ENCODE assay signal across 24 cellular contexts in genomic region chr18:60905699-60906098, GRCh38.
"Had no signal": no experiment of that assay in that cellular context is flagged by ENCODE, and none has a peak within 500 bp of the region (broad histone marks: within the 10 kb centered on the region; RNA-seq: fewer than 3 reads in every experiment).

No MANE protein-coding gene starts in this region.

- H3K4me1 ChIP-seq: gastrocnemius medialis, sigmoid colon, transverse colon had no signal

- H3K27me3 Mint-ChIP-seq: activated naive CD4-positive, alpha-beta T cell treated with anti-CD3 and anti-CD28 coated beads, Interleukin-2, amount 50 U/mL, for 24 hours; stimulated activated naive B cell treated with anti-CD40 and anti-IgM and Interleukin-4, amounts not matched to agents 10 μg/mL and 1 μg/mL and 100 μg/mL, for 72 hours had no signal

- DNase-seq: activated CD4-positive, alpha-beta T cell treated with anti-CD3 and anti-CD28 coated beads for 1 hour; activated CD4-positive, alpha-beta T cell treated with anti-CD3 and anti-CD28 coated beads, Interleukin-2, amount 50 U/mL, for 1 hour; activated CD8-positive, alpha-beta T cell treated with anti-CD3 and anti-CD28 coated beads, Interleukin-2, amount 10 ng/mL, durations not matched to agents 7 days and 5 days; activated gamma-delta T cell; cerebellar nuclear complex; cortex of kidney; effector CD8-positive, alpha-beta T cell; gastrocnemius medialis; islet precursor cell; left cardiac atrium; mesendoderm; mucosa of descending colon; nephron progenitor cell; occipital lobe; sigmoid colon; stimulated activated CD4-positive, alpha-beta T cell treated with anti-CD3 and anti-CD28 coated beads, Interleukin-15, amount 100 ng/mL, for 24 hours; stimulated activated CD8-positive, alpha-beta memory T cell treated with anti-CD3 and anti-CD28 coated beads, Interleukin-4, amount 100 ng/mL, for 48 hours; stimulated activated naive B cell treated with anti-CD40 and anti-IgM and Interleukin-4, amounts not matched to agents 10 μg/mL and 1 μg/mL and 100 μg/mL, for 72 hours; T-helper 9 cell; transverse colon had no signal

- H3K9me3 ChIP-seq: ascending aorta, gastrocnemius medialis, mucosa of descending colon, sigmoid colon, transverse colon had no signal

- H3K36me3 ChIP-seq: ascending aorta, gastrocnemius medialis, sigmoid colon, transverse colon had no signal

- H3K4me3 ChIP-seq: ascending aorta, gastrocnemius medialis, mucosa of descending colon, sigmoid colon, smooth muscle cell, transverse colon had no signal

- H3K27me3 ChIP-seq: ascending aorta, gastrocnemius medialis, sigmoid colon, transverse colon had no signal

- H3K27ac Mint-ChIP-seq: activated CD8-positive, alpha-beta T cell treated with anti-CD3 and anti-CD28 coated beads, Interleukin-2, amount 10 ng/mL, durations not matched to agents 7 days and 5 days; activated naive CD4-positive, alpha-beta T cell treated with anti-CD3 and anti-CD28 coated beads, Interleukin-2, amount 50 U/mL, for 24 hours; activated T-helper 1 cell treated with anti-CD3 and anti-CD28 coated beads, Interleukin-12 subunit alpha, Interleukin-12 subunit beta, Interleukin-2, Interleukin-4 antibody, amounts not matched to agents 30 ng/mL and 10 ng/mL and 1 ng/mL, durations not matched to agents 14 hours and 24 hours and 36 hours; nephron progenitor cell; stimulated activated naive B cell treated with anti-CD40 and anti-IgM and Interleukin-4, amounts not matched to agents 10 μg/mL and 1 μg/mL and 100 μg/mL, for 72 hours had no signal

- H3K36me3 Mint-ChIP-seq: activated naive CD4-positive, alpha-beta T cell treated with anti-CD3 and anti-CD28 coated beads, Interleukin-2, amount 50 U/mL, for 24 hours; stimulated activated naive B cell treated with anti-CD40 and anti-IgM and Interleukin-4, amounts not matched to agents 10 μg/mL and 1 μg/mL and 100 μg/mL, for 72 hours had no signal

- H3K9me3 Mint-ChIP-seq: nephron progenitor cell; stimulated activated naive B cell treated with anti-CD40 and anti-IgM and Interleukin-4, amounts not matched to agents 10 μg/mL and 1 μg/mL and 100 μg/mL, for 72 hours had no signal

- H3K4me1 Mint-ChIP-seq: activated naive CD4-positive, alpha-beta T cell treated with anti-CD3 and anti-CD28 coated beads, Interleukin-2, amount 50 U/mL, for 24 hours; nephron progenitor cell; stimulated activated naive B cell treated with anti-CD40 and anti-IgM and Interleukin-4, amounts not matched to agents 10 μg/mL and 1 μg/mL and 100 μg/mL, for 72 hours had no signal

- H3K27ac ChIP-seq: ascending aorta, gastrocnemius medialis, sigmoid colon, transverse colon had no signal

- ATAC-seq: activated CD8-positive, alpha-beta T cell treated with anti-CD3 and anti-CD28 coated beads, Interleukin-2, amount 10 ng/mL, durations not matched to agents 7 days and 5 days; mucosa of descending colon; stimulated activated naive B cell treated with anti-CD40 and anti-IgM and Interleukin-4, amounts not matched to agents 10 μg/mL and 1 μg/mL and 100 μg/mL, for 72 hours had no signal

- H3K4me3 Mint-ChIP-seq: activated CD8-positive, alpha-beta T cell treated with anti-CD3 and anti-CD28 coated beads, Interleukin-2, amount 10 ng/mL, durations not matched to agents 7 days and 5 days; activated naive CD4-positive, alpha-beta T cell treated with anti-CD3 and anti-CD28 coated beads, Interleukin-2, amount 50 U/mL, for 24 hours; activated T-helper 1 cell treated with anti-CD3 and anti-CD28 coated beads, Interleukin-12 subunit alpha, Interleukin-12 subunit beta, Interleukin-2, Interleukin-4 antibody, amounts not matched to agents 30 ng/mL and 10 ng/mL and 1 ng/mL, durations not matched to agents 14 hours and 24 hours and 36 hours; nephron progenitor cell; stimulated activated naive B cell treated with anti-CD40 and anti-IgM and Interleukin-4, amounts not matched to agents 10 μg/mL and 1 μg/mL and 100 μg/mL, for 72 hours had no signal
